1 cellular context compared by ENCODE assay signal in genomic region chr1:3668148-3668547, GRCh38.
TF ChIP-seq lines count a peak whose summit lies in the region.

No MANE protein-coding gene starts in this region.

TF ChIP-seq in HepG2, 621 proteins besides CTCF, POLR2A, EP300 and RAD21:
- TF ChIP-seq THAP8 (CRISPR knock-in tag; IDR thresholded peaks at IDR 0.05; ENCODE audit: borderline replicate concordance) (no peak), MTERF4 (CRISPR knock-in tag; IDR thresholded peaks at IDR 0.05) (no peak), MXD1 (CRISPR knock-in tag; IDR thresholded peaks at IDR 0.05) (no peak), ZNF816 (CRISPR knock-in tag; IDR thresholded peaks at IDR 0.05; ENCODE audit: borderline replicate concordance) (no peak), SP1 (IDR thresholded peaks at IDR 0.05) (no peak), SP1 (CRISPR knock-in tag; IDR thresholded peaks at IDR 0.05) (no peak), ZNF740 (CRISPR knock-in tag; IDR thresholded peaks at IDR 0.05) (no peak), ZBTB44 (CRISPR knock-in tag; IDR thresholded peaks at IDR 0.05) (no peak), ZNF652 (CRISPR knock-in tag; IDR thresholded peaks at IDR 0.05; ENCODE audit: borderline replicate concordance, low read depth) (no peak), ZNF687 (CRISPR knock-in tag; IDR thresholded peaks at IDR 0.05) (no peak), ZNF317 (CRISPR knock-in tag; IDR thresholded peaks at IDR 0.05) (no peak), ZNF629 (CRISPR knock-in tag; conservative IDR thresholded peaks at IDR 0.05) (no peak), MLLT10 (CRISPR knock-in tag; IDR thresholded peaks at IDR 0.05) (no peak), SMAD3 (CRISPR knock-in tag; IDR thresholded peaks at IDR 0.05) (no peak), ASH2L (IDR thresholded peaks at IDR 0.05; ENCODE audit: insufficient read length, low read depth, low read length) (no peak), TRAFD1 (CRISPR knock-in tag; IDR thresholded peaks at IDR 0.05; ENCODE audit: borderline replicate concordance) (no peak), ZNF563 (CRISPR knock-in tag; IDR thresholded peaks at IDR 0.05) (no peak), ZNF784 (CRISPR knock-in tag; IDR thresholded peaks at IDR 0.05; ENCODE audit: borderline replicate concordance) (no peak), HOXA3 (CRISPR knock-in tag; IDR thresholded peaks at IDR 0.05) (no peak)
